9 cellular contexts compared by ENCODE assay signal in the genomic region with DNA sequence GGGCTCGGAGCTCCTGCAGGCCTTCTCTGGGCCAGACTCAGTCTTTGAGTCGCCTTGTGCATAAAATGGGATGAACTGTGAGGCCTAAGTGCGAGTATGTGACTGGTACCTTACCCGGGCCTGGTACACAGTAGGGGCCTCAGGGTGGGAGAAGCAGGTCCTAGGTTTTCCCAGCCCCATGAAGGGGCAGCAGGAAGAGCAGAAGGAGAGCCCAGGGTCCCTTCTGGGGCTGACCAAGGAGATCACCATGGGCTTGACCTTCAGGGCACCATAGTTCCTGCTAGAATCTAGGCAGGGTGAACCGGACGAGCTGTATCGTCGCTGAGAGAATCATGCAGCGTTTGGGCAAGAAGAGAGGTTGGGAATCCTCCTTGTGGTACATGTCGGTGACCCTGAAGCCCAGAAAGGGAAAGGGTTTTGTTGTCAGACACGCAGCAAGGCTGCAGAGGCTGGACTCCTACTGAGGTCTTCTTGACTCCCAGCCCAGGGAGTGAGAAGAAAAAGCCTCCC. TPM values are rescaled to one million over a fixed set of nuclear protein-coding genes. Genes with fewer than 3 reads are reported as not detected.
DNase-seq lines count a peak whose midpoint lies in the region; ATAC-seq, FAIRE-seq and TF ChIP-seq lines count a peak whose summit lies in the region.
"Had no signal": no experiment of that assay in that cellular context is flagged by ENCODE, and none has a peak within 500 bp of the region (broad histone marks: within the 10 kb centered on the region; RNA-seq: fewer than 3 reads in every experiment).

No MANE protein-coding gene starts in this region.

- H3K4me2 ChIP-seq in GM12878 (ENCODE audit: control insufficient read depth, insufficient read depth) = peak overlapping the region; percentile 65

- peaks cover 29% of the 10 kb centered on the region for H3K79me2 ChIP-seq in GM12878 (ENCODE audit: control insufficient read depth, insufficient read depth, low read length)

- in situ Hi-C loops in GM12878 (cut with MboI) = no loop called here

- peaks cover 7% of the 10 kb centered on the region for H3K4me1 ChIP-seq in A673 (ENCODE audit: insufficient read depth, low read length, poor library complexity, severe bottlenecking)
- peaks cover 30% of the 10 kb centered on the region for H3K4me1 ChIP-seq in GM12878 (ENCODE audit: control insufficient read depth, insufficient read depth, low read length)

- H3K4me3 ChIP-seq in A673 (ENCODE audit: low read depth, low read length, poor library complexity, severe bottlenecking) (peak overlapping the region; percentile 92), GM12878 (peak overlapping the region; percentile 93)

- H3K27me3 ChIP-seq in A673 (replicated peaks; ENCODE audit: insufficient read depth, low read depth, low read length, poor library complexity) (no peaks in the 10 kb centered on the region), GM12878 (replicated peaks in 1 of 2; ENCODE audit: control insufficient read depth in 2 of 2, insufficient read depth in 2 of 2, low read length in 1 of 2) (no peaks in the 10 kb centered on the region)

- H4K20me1 ChIP-seq in GM12878 (ENCODE audit: control insufficient read depth, insufficient read depth) = no peaks in the 10 kb centered on the region

- POLR2A ChIA-PET in A673 (lab: Charles Lee; ENCODE audit: low non-redundant PET) (no interaction called here), GM12878 (lab: Charles Lee) (interaction anchor here (0.6 to 1.3 kb wide), 3 partner anchors 22 to 1296 kb away, joined by 3 to 4 read pairs (median 3); partner anchors contain the start of gene HNRNPAB)

- H3K9ac ChIP-seq in GM12878 (ENCODE audit: control insufficient read depth, insufficient read depth, low read length) = peak overlapping the region; percentile 70

- FAIRE-seq in GM12878 (lab: Jason Lieb, UNC) = no peak
- FAIRE-seq: endometrium had no signal

- H3K4me3 Mint-ChIP-seq in mesothelial cell of epicardium = peak overlapping the region; percentile 64

- SMC1A ChIA-PET in GM12878 (lab: Charles Lee; ENCODE audit: uncharacterized antibody, unreplicated experiment) = interaction anchor here (1.3 kb wide), 1 partner anchor 29 kb away, joined by 3 read pairs; the partner anchor contains the start of gene HNRNPAB

- H3K36me3 ChIP-seq in A673 (ENCODE audit: insufficient read depth, low read length, poor library complexity, severe bottlenecking) (peaks cover 9% of the 10 kb centered on the region), GM12878 (ENCODE audit: control insufficient read depth in 2 of 2, insufficient read depth in 2 of 2, low read length in 1 of 2) (peaks cover 1 to 6% of the 10 kb centered on the region in 2 experiments)

- TF ChIP-seq RAD21 in GM12878 (IDR thresholded peaks at IDR 0.05; ENCODE audit: insufficient read depth, low read depth, low read length) = no peak

- H3K4me1 Mint-ChIP-seq in mesothelial cell of epicardium = peaks cover 27% of the 10 kb centered on the region

- H3K9me3 ChIP-seq in A673 (ENCODE audit: low read depth, low read length, poor library complexity, severe bottlenecking) (no peaks in the 10 kb centered on the region), GM12878 (replicated peaks; ENCODE audit: control insufficient read depth, insufficient read depth, low read length) (no peaks in the 10 kb centered on the region)

- peak overlapping the region; percentile 93 for H3K27ac Mint-ChIP-seq in mesothelial cell of epicardium

- intact Hi-C loops in A673 (cut with micrococcal nuclease; ENCODE audit: unreplicated experiment) = no loop called here
- intact Hi-C loops in GM12878 (cut with micrococcal nuclease; ENCODE audit: unreplicated experiment) = no loop called here

- H3K27ac ChIP-seq in A673 (ENCODE audit: low read depth, low read length, poor library complexity, severe bottlenecking) (peak overlapping the region; percentile 95), GM12878 (ENCODE audit: control insufficient read depth, insufficient read depth) (peak overlapping the region; percentile 75)

- WGBS in GM12878 (ENCODE audit: insufficient coverage, insufficient replicate concordance, low lambda C conversion rate, missing lambda C conversion rate) = 65% methylated on average over 11 of the region's 11 CpGs

- CTCF ChIA-PET in A673 (lab: Charles Lee) = interaction anchor here (0.6 kb wide), 1 partner anchor 267 kb away, joined by 8 read pairs; no protein-coding TSS in a partner anchor
- CTCF ChIA-PET in GM12878 (lab: Yijun Ruan, JAX) = interaction anchor here (0.7 kb wide), 1 partner anchor 228 kb away, joined by 3 read pairs; no protein-coding TSS in a partner anchor

- H2AFZ ChIP-seq in GM12878 (ENCODE audit: control insufficient read depth, low read depth, low read length) = peak overlapping the region; percentile 91

- ATAC-seq in HG03025 (IDR thresholded peaks at IDR 0.05; ENCODE audit: low FRiP score, unreplicated experiment) (peak; percentile 21), GM12878 (no peak), GM19328 (IDR thresholded peaks at IDR 0.05; ENCODE audit: unreplicated experiment) (no peak)

- TF ChIP-seq POLR2A in GM12878 (IDR thresholded peaks at IDR 0.05; ENCODE audit: low read depth, low read length) = no peak

- RAD21 ChIA-PET in GM12878 (lab: Charles Lee; ENCODE audit: unreplicated experiment) = no interaction called here

- DNase-seq in A673 (ENCODE audit: low spot score) (no peak), GM12878 (ENCODE audit: low read depth, low spot score) (no peak), mesothelial cell of epicardium (ENCODE audit: low spot score in 2 of 2, unreplicated experiment in 2 of 2) (no peak), retina (no peak), kidney glomerular epithelial cell (lab: John Stamatoyannopoulos, UW) (no peak), NCI-H2171 (lab: John Stamatoyannopoulos, UW) (no peak)

- BruUV-seq in A673 (replicated peaks; lab: Mats Ljungman, UMichigan) (no TSS peak), GM12878 (replicated peaks; lab: Mats Ljungman, UMichigan) (TSS peak; percentile 91)

- no peaks in the 10 kb centered on the region for H3K27me3 Mint-ChIP-seq in mesothelial cell of epicardium (ENCODE audit: low read depth)

- TF ChIP-seq EP300 in GM12878 (IDR thresholded peaks at IDR 0.05; ENCODE audit: borderline replicate concordance in 1 of 2, control insufficient read depth in 1 of 2, low read depth in 2 of 2, low read length in 2 of 2) = no peak

- H3K9me3 Mint-ChIP-seq in mesothelial cell of epicardium = peaks cover 1% of the 10 kb centered on the region

- TF ChIP-seq CTCF in A673 (conservative IDR thresholded peaks at IDR 0.05; ENCODE audit: low read depth, low read length) = no peak
- TF ChIP-seq CTCF in GM12878 (IDR thresholded peaks at IDR 0.05 in 2 of 3, conservative IDR thresholded peaks at IDR 0.05 in 1 of 3; ENCODE audit: control insufficient read depth in 2 of 3, extremely low read depth in 1 of 3, insufficient read depth in 1 of 3, low read depth in 3 of 3, low read length in 3 of 3) = no peak
- TF ChIP-seq CTCF in mesothelial cell of epicardium (IDR thresholded peaks at IDR 0.05; ENCODE audit: unreplicated experiment) = no peak

- H3K36me3 Mint-ChIP-seq in mesothelial cell of epicardium = peaks cover 15% of the 10 kb centered on the region

RNA-seq across cellular contexts. Expression of gene PHYKPL, which starts 0.4 kb away (rescaled TPM):
- total RNA-seq in A673 (2021) (43.9 and 49.0 TPM in 2 replicates), GM12878 (2014; rRNA removed) (25.2 and 26.6 TPM in 2 replicates), GM12878 (2014; rRNA removed; fragmentation: Illumina TruSeq; extraction: Trizol) (23.3 and 23.5 TPM in 2 replicates), GM12878 (2021) (36.1 and 45.1 TPM in 2 replicates), mesothelial cell of epicardium (128 to 137 TPM (median 137 TPM) in 3 replicates)
- 144 and 151 TPM in 2 replicates for total RNA-seq in GM12878 (2013; cell fraction: nucleolus; rRNA removed)
- polyA plus RNA-seq in GM12878 (2011; ENCODE audit: low read depth) = 16.0 TPM
- polyA plus RNA-seq in GM12878 (2011; rRNA removed) (39.9 and 53.9 TPM in 2 replicates), GM12878 (2014; fragmentation: Illumina TruSeq; extraction: Trizol) (17.3 and 22.9 TPM in 2 replicates), GM12878 (2014; fragmentation: Nextera tagmentation; extraction: Ambion mirVana) (1 to 10 TPM; 4.5 to 7.9 TPM), GM12878 (2014; rRNA removed) (40.6 and 42.3 TPM in 2 replicates), GM12878 (2016; fragmentation: Nextera tagmentation; extraction: Ambion mirVana) (10 to 100 TPM; 26.0 to 29.0 TPM)
- polyA plus RNA-seq in GM12878 (2011; cell fraction: cytosol; rRNA removed) = 37.9 and 49.1 TPM in 2 replicates
- polyA plus RNA-seq in GM12878 (2011; cell fraction: nucleus; rRNA removed) = 213 and 242 TPM in 2 replicates
- polyA plus RNA-seq in GM12878 (2012) = 34.1 and 38.8 TPM in 2 replicates
- 63.2 and 88.8 TPM in 2 replicates for polyA minus RNA-seq in GM12878 (2011; rRNA and poly(A)+ RNA removed)
- 9.1 and 13.4 TPM in 2 replicates for polyA minus RNA-seq in GM12878 (2011; cell fraction: cytosol; rRNA and poly(A)+ RNA removed)
- 79.1 and 138 TPM in 2 replicates for polyA minus RNA-seq in GM12878 (2011; cell fraction: nucleus; rRNA and poly(A)+ RNA removed)

RNA-seq across cellular contexts. Expression of gene HNRNPAB, which starts 28.6 kb away (rescaled TPM):
- 369 and 408 TPM in 2 replicates for total RNA-seq in A673 (2021)
- total RNA-seq in GM12878 (2013; cell fraction: nucleolus; rRNA removed) = 21.9 and 24.9 TPM in 2 replicates
- total RNA-seq in GM12878 (2014; rRNA removed) = 120 and 134 TPM in 2 replicates
- 167 and 175 TPM in 2 replicates for total RNA-seq in GM12878 (2014; rRNA removed; fragmentation: Illumina TruSeq; extraction: Trizol)
- total RNA-seq in GM12878 (2021) = 311 and 330 TPM in 2 replicates
- 118 TPM for polyA plus RNA-seq in GM12878 (2011; ENCODE audit: low read depth)
- 193 and 198 TPM in 2 replicates for polyA plus RNA-seq in GM12878 (2011; rRNA removed)
- 148 and 169 TPM in 2 replicates for polyA plus RNA-seq in GM12878 (2011; cell fraction: cytosol; rRNA removed)
- polyA plus RNA-seq in GM12878 (2011; cell fraction: nucleus; rRNA removed) = 78.5 and 127 TPM in 2 replicates
- 119 and 164 TPM in 2 replicates for polyA plus RNA-seq in GM12878 (2012)
- polyA plus RNA-seq in GM12878 (2014; fragmentation: Illumina TruSeq; extraction: Trizol) = 262 and 268 TPM in 2 replicates
- polyA plus RNA-seq in GM12878 (2014; fragmentation: Nextera tagmentation; extraction: Ambion mirVana) = 10 to 100 TPM; 42.3 to 77.6 TPM
- polyA plus RNA-seq in GM12878 (2014; rRNA removed) = 299 and 332 TPM in 2 replicates
- 100 to 1,000 TPM; 269 to 302 TPM for polyA plus RNA-seq in GM12878 (2016; fragmentation: Nextera tagmentation; extraction: Ambion mirVana)
- polyA minus RNA-seq in GM12878 (2011; rRNA and poly(A)+ RNA removed) = 56.9 and 60.6 TPM in 2 replicates
- polyA minus RNA-seq in GM12878 (2011; cell fraction: cytosol; rRNA and poly(A)+ RNA removed) = 39.2 and 49.7 TPM in 2 replicates
- 21.6 and 37.5 TPM in 2 replicates for polyA minus RNA-seq in GM12878 (2011; cell fraction: nucleus; rRNA and poly(A)+ RNA removed)
- total RNA-seq in mesothelial cell of epicardium = 198 to 209 TPM (median 204 TPM) in 3 replicates

RNA-seq across cellular contexts. Expression of gene GMCL2, which starts 45.8 kb away (rescaled TPM):
- total RNA-seq in A673 (2021) = not detected in 2 replicates
- not detected in 2 replicates for total RNA-seq in GM12878 (2013; cell fraction: nucleolus; rRNA removed)
- total RNA-seq in GM12878 (2014; rRNA removed) = not detected in 2 replicates
- total RNA-seq in GM12878 (2014; rRNA removed; fragmentation: Illumina TruSeq; extraction: Trizol) = not detected in 2 replicates
- not detected in 2 replicates for total RNA-seq in GM12878 (2021)
- not detected for polyA plus RNA-seq in GM12878 (2011; ENCODE audit: low read depth)
- polyA plus RNA-seq in GM12878 (2011; rRNA removed) = 0.04 TPM in 1 of 2 replicates, not detected in the other
- polyA plus RNA-seq in GM12878 (2011; cell fraction: cytosol; rRNA removed) = not detected in 2 replicates
- polyA plus RNA-seq in GM12878 (2011; cell fraction: nucleus; rRNA removed) = not detected in 2 replicates
- polyA plus RNA-seq in GM12878 (2012) = not detected in 2 replicates
- polyA plus RNA-seq in GM12878 (2014; fragmentation: Illumina TruSeq; extraction: Trizol) = not detected in 2 replicates
- not detected for polyA plus RNA-seq in GM12878 (2014; fragmentation: Nextera tagmentation; extraction: Ambion mirVana)
- not detected in 2 replicates for polyA plus RNA-seq in GM12878 (2014; rRNA removed)
- under 1 TPM in 1 of 2 experiments, not detected in 1; 0.07 TPM for polyA plus RNA-seq in GM12878 (2016; fragmentation: Nextera tagmentation; extraction: Ambion mirVana)
- polyA minus RNA-seq in GM12878 (2011; rRNA and poly(A)+ RNA removed) = not detected in 2 replicates
- not detected in 2 replicates for polyA minus RNA-seq in GM12878 (2011; cell fraction: cytosol; rRNA and poly(A)+ RNA removed)
- polyA minus RNA-seq in GM12878 (2011; cell fraction: nucleus; rRNA and poly(A)+ RNA removed) = not detected in 2 replicates
- not detected in 3 replicates for total RNA-seq in mesothelial cell of epicardium
